In genomic region chr6:98834060-98835031, GRCh38 we compare ENCODE assay signal across 8 cellular contexts. TPM values are rescaled to one million over a fixed set of nuclear protein-coding genes. Genes with fewer than 3 reads are reported as not detected.
A peak's percentile ranks its signal among the peaks of the same experiment; 100 is the strongest.
DNase-seq lines count a peak whose midpoint lies in the region; ATAC-seq and TF ChIP-seq lines count a peak whose summit lies in the region.

TSS of gene POU3F2 (plus strand) at chr6:98834574. CDS start at chr6:98834874, 300 bp downstream.

- in situ Hi-C loops in ACHN (cut with HindIII; ENCODE audit: low pct_ligation_motif_present, low pct_unique_long_range_greater_than_20kb, low sequenced_read_pairs) = no loop called here

- peak within 1 kb of the TSS; percentile 73 for H3K4me3 Mint-ChIP-seq in activated CD4-positive, alpha-beta T cell treated with anti-CD3 and anti-CD28 coated beads, Interleukin-2, amount 10 ng/mL, durations not matched to agents 7 days and 5 days

- DNase-seq in ACHN (peak; percentile 85), NCI-H2227 (lab: John Stamatoyannopoulos, UW; ENCODE audit: unreplicated experiment) (peak; percentile 96), ecto neural progenitor cell (ENCODE audit: low spot score) (peak; percentile 98), lower lobe of right lung (peak; percentile 81)
- DNase-seq in activated CD4-positive, alpha-beta T cell treated with anti-CD3 and anti-CD28 coated beads, Interleukin-2, amount 10 ng/mL, durations not matched to agents 7 days and 5 days = peak; percentile 63
- DNase-seq in stimulated activated CD4-positive, alpha-beta T cell treated with anti-CD3 and anti-CD28 coated beads, Interleukin-4, amount 100 ng/mL, for 48 hours (ENCODE audit: low read depth in 2 of 2) = peak; percentile 53 to 69

- H3K4me1 ChIP-seq in lower lobe of right lung = peaks cover 52% of the 10 kb centered on the region

- peak within 1 kb of the TSS; percentile 63 for H3K27ac Mint-ChIP-seq in activated CD4-positive, alpha-beta T cell treated with anti-CD3 and anti-CD28 coated beads, Interleukin-2, amount 10 ng/mL, durations not matched to agents 7 days and 5 days

- peaks cover 2% of the 10 kb centered on the region for H3K36me3 Mint-ChIP-seq in activated CD4-positive, alpha-beta T cell treated with anti-CD3 and anti-CD28 coated beads, Interleukin-2, amount 10 ng/mL, durations not matched to agents 7 days and 5 days (ENCODE audit: low read depth)

- no peaks in the 10 kb centered on the region for H3K36me3 ChIP-seq in lower lobe of right lung

- no peaks in the 10 kb centered on the region for H3K9me3 ChIP-seq in lower lobe of right lung

- H3K27me3 Mint-ChIP-seq in activated CD4-positive, alpha-beta T cell treated with anti-CD3 and anti-CD28 coated beads, Interleukin-2, amount 10 ng/mL, durations not matched to agents 7 days and 5 days = peaks cover 82% of the 10 kb centered on the region

- no peaks in the 10 kb centered on the region for H3K9me3 Mint-ChIP-seq in activated CD4-positive, alpha-beta T cell treated with anti-CD3 and anti-CD28 coated beads, Interleukin-2, amount 10 ng/mL, durations not matched to agents 7 days and 5 days

- ATAC-seq in GM18909 (IDR thresholded peaks at IDR 0.05; ENCODE audit: poor library complexity, unreplicated experiment) (peak; percentile 69), HG03159 (IDR thresholded peaks at IDR 0.05; ENCODE audit: unreplicated experiment) (peak; percentile 66), lower lobe of right lung (peak; percentile 84 to 88)

- H3K27me3 ChIP-seq in lower lobe of right lung (ENCODE audit: low read depth) = peaks cover 90% of the 10 kb centered on the region

- no peak for TF ChIP-seq CTCF in lower lobe of right lung (IDR thresholded peaks at IDR 0.05)

- no peak within 1 kb of the TSS for H3K27ac ChIP-seq in lower lobe of right lung

- intact Hi-C loops in lower lobe of right lung (cut with DNase I) = no loop called here

- POLR2A ChIA-PET in activated CD4-positive, alpha-beta T cell treated with anti-CD3 and anti-CD28 coated beads, Interleukin-2, amount 10 ng/mL, durations not matched to agents 7 days and 5 days (lab: Charles Lee) = no interaction called here

- CTCF ChIA-PET in activated CD4-positive, alpha-beta T cell treated with anti-CD3 and anti-CD28 coated beads, Interleukin-2, amount 10 ng/mL, durations not matched to agents 7 days and 5 days (lab: Charles Lee) = interaction anchor here (1.4 kb wide), 1 partner anchor 13 kb away, joined by 3 read pairs; no protein-coding TSS in a partner anchor

- peak within 1 kb of the TSS; percentile 62 for H3K4me3 ChIP-seq in lower lobe of right lung

- H3K4me1 Mint-ChIP-seq in activated CD4-positive, alpha-beta T cell treated with anti-CD3 and anti-CD28 coated beads, Interleukin-2, amount 10 ng/mL, durations not matched to agents 7 days and 5 days = peaks cover 34% of the 10 kb centered on the region

RNA-seq across cellular contexts. Expression of gene POU3F2, which starts in this region (rescaled TPM):
- not detected for total RNA-seq in activated CD4-positive, alpha-beta T cell treated with anti-CD3 and anti-CD28 coated beads, Interleukin-2, amount 10 ng/mL, durations not matched to agents 7 days and 5 days
- not detected for total RNA-seq in lower lobe of right lung

Comparison
In these comparisons a context has a peak if more than half of its experiments do, and no peak if none do; other contexts are left out.
1. Peak in DNase-seq in activated CD4-positive, alpha-beta T cell treated with anti-CD3 and anti-CD28 coated beads, Interleukin-2, amount 10 ng/mL, durations not matched to agents 7 days and 5 days; RNA of the gene not detected or under 1 TPM.
2. Peak in DNase-seq, ATAC-seq and H3K4me3 ChIP-seq in lower lobe of right lung; RNA of the gene not detected or under 1 TPM.